8 cellular contexts compared by ENCODE assay signal in genomic region chr13:73000027-73000674, GRCh38. TPM values are rescaled to one million over a fixed set of nuclear protein-coding genes. Genes with fewer than 3 reads are reported as not detected.
DNase-seq lines count a peak whose midpoint lies in the region; ATAC-seq and TF ChIP-seq lines count a peak whose summit lies in the region.

No MANE protein-coding gene starts in this region.

- CTCF ChIA-PET in activated CD4-positive, alpha-beta memory T cell treated with anti-CD3 and anti-CD28 coated beads, Interleukin-2, amount 10 ng/mL, durations not matched to agents 7 days and 5 days (lab: Charles Lee) = interaction anchor here (0.6 to 1.2 kb wide), 3 partner anchors 20 to 94 kb away, joined by 3 read pairs; partner anchors contain the start of gene KLF5

- H3K36me3 Mint-ChIP-seq in activated CD4-positive, alpha-beta memory T cell treated with anti-CD3 and anti-CD28 coated beads, Interleukin-2, amount 10 ng/mL, durations not matched to agents 7 days and 5 days (ENCODE audit: low read depth) = peaks cover 12% of the 10 kb centered on the region
- H3K36me3 Mint-ChIP-seq in progenitor cell of endocrine pancreas (ENCODE audit: insufficient read depth) = peaks cover 12% of the 10 kb centered on the region

- peak overlapping the region; percentile 4 for H3K27ac Mint-ChIP-seq in activated CD4-positive, alpha-beta memory T cell treated with anti-CD3 and anti-CD28 coated beads, Interleukin-2, amount 10 ng/mL, durations not matched to agents 7 days and 5 days
- peak overlapping the region; percentile 30 for H3K27ac Mint-ChIP-seq in progenitor cell of endocrine pancreas

- POLR2A ChIA-PET in activated CD4-positive, alpha-beta memory T cell treated with anti-CD3 and anti-CD28 coated beads, Interleukin-2, amount 10 ng/mL, durations not matched to agents 7 days and 5 days (lab: Charles Lee) = interaction anchor here (1.2 kb wide), 1 partner anchor 59 kb away, joined by 3 read pairs; the partner anchor contains the start of gene KLF5

- H3K4me3 Mint-ChIP-seq in activated CD4-positive, alpha-beta memory T cell treated with anti-CD3 and anti-CD28 coated beads, Interleukin-2, amount 10 ng/mL, durations not matched to agents 7 days and 5 days = no peak overlapping the region
- H3K4me3 Mint-ChIP-seq in progenitor cell of endocrine pancreas (ENCODE audit: low read depth) = no peak overlapping the region

- TF ChIP-seq CTCF in progenitor cell of endocrine pancreas (IDR thresholded peaks at IDR 0.05; ENCODE audit: unreplicated experiment) = no peak

- H3K4me1 Mint-ChIP-seq in activated CD4-positive, alpha-beta memory T cell treated with anti-CD3 and anti-CD28 coated beads, Interleukin-2, amount 10 ng/mL, durations not matched to agents 7 days and 5 days = peaks cover 12% of the 10 kb centered on the region
- H3K4me1 Mint-ChIP-seq in progenitor cell of endocrine pancreas (ENCODE audit: low read depth) = peaks cover 15% of the 10 kb centered on the region

- DNase-seq in DMS153 treated with DMSO at 0.1 percent for 48 hours (lab: John Stamatoyannopoulos, UW; ENCODE audit: unreplicated experiment) (peak; percentile 70), progenitor cell of endocrine pancreas (ENCODE audit: low spot score, unreplicated experiment) (no peak), GM19240 (ENCODE audit: insufficient read length, low spot score) (no peak), NK-92 (lab: John Stamatoyannopoulos, UW; ENCODE audit: unreplicated experiment) (no peak)
- DNase-seq in activated CD4-positive, alpha-beta memory T cell treated with anti-CD3 and anti-CD28 coated beads, Interleukin-2, amount 10 ng/mL, durations not matched to agents 7 days and 5 days = no peak
- no peak for DNase-seq in activated CD4-positive, alpha-beta T cell treated with anti-CD3 and anti-CD28 coated beads for 1 hour

- ATAC-seq in GM19397 (IDR thresholded peaks at IDR 0.05; ENCODE audit: unreplicated experiment) (peak; percentile 74), HG03521 (IDR thresholded peaks at IDR 0.05; ENCODE audit: unreplicated experiment) (peak; percentile 69)

- H3K27me3 Mint-ChIP-seq in activated CD4-positive, alpha-beta memory T cell treated with anti-CD3 and anti-CD28 coated beads, Interleukin-2, amount 10 ng/mL, durations not matched to agents 7 days and 5 days = no peaks in the 10 kb centered on the region
- no peaks in the 10 kb centered on the region for H3K27me3 Mint-ChIP-seq in progenitor cell of endocrine pancreas

- H3K9me3 Mint-ChIP-seq in activated CD4-positive, alpha-beta memory T cell treated with anti-CD3 and anti-CD28 coated beads, Interleukin-2, amount 10 ng/mL, durations not matched to agents 7 days and 5 days = no peaks in the 10 kb centered on the region
- H3K9me3 Mint-ChIP-seq in progenitor cell of endocrine pancreas (ENCODE audit: low read depth) = no peaks in the 10 kb centered on the region

RNA-seq across cellular contexts. Expression of gene KLF5, which starts 58.7 kb away (rescaled TPM):
- 1 to 10 TPM; 1.6 to 2.3 TPM for total RNA-seq in activated CD4-positive, alpha-beta memory T cell treated with anti-CD3 and anti-CD28 coated beads, Interleukin-2, amount 10 ng/mL, durations not matched to agents 7 days and 5 days
- total RNA-seq in progenitor cell of endocrine pancreas = 111 and 119 TPM in 2 replicates

Comparison
In these comparisons a context has a peak if more than half of its experiments do, and no peak if none do; other contexts are left out.
1. RNA of gene KLF5, which starts 58.7 kb away (total RNA-seq): 111 to 119 TPM in progenitor cell of endocrine pancreas; 1.6 to 2.3 TPM in activated CD4-positive, alpha-beta memory T cell treated with anti-CD3 and anti-CD28 coated beads, Interleukin-2, amount 10 ng/mL, durations not matched to agents 7 days and 5 days; every median in the first group is over 10 times any median in the second.